Comparison of ENCODE assay signal across 8 cellular contexts in genomic region chr2:232697059-232697806, GRCh38. TPM values are rescaled to one million over a fixed set of nuclear protein-coding genes. Genes with fewer than 3 reads are reported as not detected.
DNase-seq lines count a peak whose midpoint lies in the region; ATAC-seq and FAIRE-seq lines count a peak whose summit lies in the region.

GIGYF2 (plus strand) TSS chr2:232697331; CDS start chr2:232735198, 37,867 bp downstream.

- H3K4me3 ChIP-seq in Karpas-422 (ENCODE audit: low read length) = peak within 1 kb of the TSS; percentile 92
- peak within 1 kb of the TSS; percentile 78 to 95 for H3K4me3 ChIP-seq in muscle layer of colon (ENCODE audit: low read depth in 1 of 2, low read length in 2 of 2)

- peaks cover 24% of the 10 kb centered on the region for H3K4me1 ChIP-seq in Karpas-422 (ENCODE audit: low read length)
- H3K4me1 ChIP-seq in muscle layer of colon (ENCODE audit: insufficient read depth, low read length) = peaks cover 34% of the 10 kb centered on the region

- H3K36me3 ChIP-seq in Karpas-422 (ENCODE audit: insufficient read depth, low read length) (peaks cover 9% of the 10 kb centered on the region), muscle layer of colon (ENCODE audit: insufficient read depth, low read length) (no peaks in the 10 kb centered on the region)

- peak within 1 kb of the TSS; percentile 73 for H3K4me2 ChIP-seq in Karpas-422 (ENCODE audit: low read depth, low read length, poor library complexity, severe bottlenecking)

- H2AFZ ChIP-seq in Karpas-422 (ENCODE audit: low read length) = peak within 1 kb of the TSS; percentile 91

- ATAC-seq in GM21825 (IDR thresholded peaks at IDR 0.05; ENCODE audit: unreplicated experiment) (peak; percentile 85), esophagus mucosa (peak; percentile 99)

- DNase-seq in DMS79 treated with DMSO at 0.1 percent for 48 hours (lab: John Stamatoyannopoulos, UW) = peak; percentile 95
- DNase-seq in Karpas-422 = peak; percentile 97
- peak; percentile 89 for DNase-seq in RCC 7860 (ENCODE audit: low spot score)
- peak; percentile 97 to 98 for DNase-seq in activated T-cell treated with anti-CD3 and anti-CD28 coated beads, Interleukin-2, amount 50 U/mL, for 48 hours
- peak; percentile 84 for DNase-seq in stimulated activated CD8-positive, alpha-beta memory T cell treated with anti-CD3 and anti-CD28 coated beads, Interleukin-7, amount 100 ng/mL, for 1 hour (ENCODE audit: low read depth in 2 of 2)

- peak; percentile 70 for FAIRE-seq in RCC 7860 (lab: Jason Lieb, UNC)

- peaks cover 49% of the 10 kb centered on the region for H3K79me2 ChIP-seq in Karpas-422 (ENCODE audit: low read length)

- no peaks in the 10 kb centered on the region for H3K9me3 ChIP-seq in Karpas-422 (ENCODE audit: low read length)
- H3K9me3 ChIP-seq in muscle layer of colon (ENCODE audit: low read length) = no peaks in the 10 kb centered on the region

- no peak within 1 kb of the TSS for H3K27ac ChIP-seq in Karpas-422 (ENCODE audit: low read length)
- H3K27ac ChIP-seq in muscle layer of colon (ENCODE audit: low read depth, low read length) = peak within 1 kb of the TSS; percentile 89

- H3K27me3 ChIP-seq in Karpas-422 (ENCODE audit: low read length) (no peaks in the 10 kb centered on the region; the same call in 1 of the 2 replicates), muscle layer of colon (ENCODE audit: control insufficient read depth in 1 of 2, insufficient read depth in 2 of 2, low read length in 2 of 2) (no peaks in the 10 kb centered on the region)

- no peaks in the 10 kb centered on the region for H3K9me2 ChIP-seq in Karpas-422 (replicated peaks; ENCODE audit: insufficient read depth, low read length)

- H3K9ac ChIP-seq in Karpas-422 (ENCODE audit: low read length) (peak within 1 kb of the TSS; percentile 89), muscle layer of colon (ENCODE audit: low read length) (peak within 1 kb of the TSS; percentile 90)

- no peaks in the 10 kb centered on the region for H4K20me1 ChIP-seq in Karpas-422 (ENCODE audit: insufficient read depth, low read depth, low read length)

RNA-seq across cellular contexts. Expression of gene GIGYF2, which starts in this region (rescaled TPM):
- 51.5 and 59.6 TPM in 2 replicates for total RNA-seq in Karpas-422 (2014; rRNA removed; shearing (Covaris generic); ENCODE audit: low replicate concordance)
- 31.7 TPM for total RNA-seq in esophagus mucosa
